ENCODE assay signal across 17 cellular contexts in the genomic region with DNA sequence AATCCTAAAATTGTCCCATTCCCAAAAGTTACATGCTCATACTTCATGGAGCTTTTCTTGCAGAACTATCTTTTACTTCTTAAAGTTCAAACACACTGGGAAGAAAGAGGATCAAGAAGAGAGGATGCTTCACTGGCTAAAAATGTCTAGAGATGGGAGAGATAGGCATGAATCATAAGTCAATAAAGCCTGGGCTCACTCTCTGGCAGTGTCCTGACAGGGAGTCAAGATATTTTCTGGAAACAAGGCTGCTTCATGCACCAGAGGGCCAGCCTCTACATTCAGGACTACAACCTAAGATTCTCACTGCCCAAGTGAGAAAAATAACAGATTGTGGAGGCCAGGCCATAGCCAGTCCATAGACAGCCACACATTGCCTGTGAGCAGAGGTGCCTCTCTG.
DNase-seq lines count a peak whose midpoint lies in the region; TF ChIP-seq lines count a peak whose summit lies in the region.
"Had no signal": no experiment of that assay in that cellular context is flagged by ENCODE, and none has a peak within 500 bp of the region (broad histone marks: within the 10 kb centered on the region; RNA-seq: fewer than 3 reads in every experiment).

No MANE protein-coding gene starts in this region.

- no peak for TF ChIP-seq EP300 in esophagus muscularis mucosa (IDR thresholded peaks at IDR 0.05)

- intact Hi-C loops in esophagus muscularis mucosa (cut with DNase I), result no loop called here

- H3K4me3 ChIP-seq in esophagus muscularis mucosa (no peak overlapping the region), Peyer's patch (no peak overlapping the region)
- H3K4me3 ChIP-seq: transverse colon had no signal

- no peaks in the 10 kb centered on the region for H3K4me1 ChIP-seq in esophagus muscularis mucosa
- H3K4me1 ChIP-seq in Peyer's patch, result no peaks in the 10 kb centered on the region
- H3K4me1 ChIP-seq: transverse colon had no signal

- peak; percentile 36 for DNase-seq in A172 (ENCODE audit: low spot score)
- DNase-seq in HS-5 (ENCODE audit: low read depth), result peak; percentile 18
- DNase-seq in amniotic stem cell (lab: John Stamatoyannopoulos, UW), result peak; percentile 57
- DNase-seq in glomerular visceral epithelial cell (ENCODE audit: extremely low spot score), result peak; percentile 14
- DNase-seq in esophagus muscularis mucosa (ENCODE audit: extremely low spot score), result no peak
- DNase-seq in stimulated activated CD4-positive, alpha-beta T cell treated with anti-CD3 and anti-CD28 coated beads, Interleukin-4, amount 100 ng/mL, for 24 hours, result no peak
- DNase-seq in Peyer's patch, result no peak
- no peak for DNase-seq in substantia nigra (lab: John Stamatoyannopoulos, UW)
- DNase-seq: activated B cell treated with CpG ODN at 0.5 μM for 24 hours; CD8-positive, alpha-beta memory T cell; H7; naive thymus-derived CD4-positive, alpha-beta T cell; NCI-H2227 treated with DMSO at 0.1 percent for 48 hours; posterior cingulate gyrus; SHP77; small intestine; transverse colon had no signal

- no peak overlapping the region for H3K27ac ChIP-seq in esophagus muscularis mucosa (replicated peaks in 1 of 4)
- H3K27ac ChIP-seq in Peyer's patch, result no peak overlapping the region
- no peak overlapping the region for H3K27ac ChIP-seq in substantia nigra (ENCODE audit: low read depth, low read length, poor library complexity, severe bottlenecking)
- H3K27ac ChIP-seq: transverse colon had no signal

- no peaks in the 10 kb centered on the region for H3K36me3 ChIP-seq in esophagus muscularis mucosa
- H3K36me3 ChIP-seq in Peyer's patch, result no peaks in the 10 kb centered on the region
- H3K36me3 ChIP-seq: transverse colon had no signal

- H3K27me3 ChIP-seq in esophagus muscularis mucosa, result no peaks in the 10 kb centered on the region
- H3K27me3 ChIP-seq in Peyer's patch, result no peaks in the 10 kb centered on the region
- H3K27me3 ChIP-seq: transverse colon had no signal

- no peak for TF ChIP-seq CTCF in esophagus muscularis mucosa (IDR thresholded peaks at IDR 0.05)
- TF ChIP-seq CTCF in Peyer's patch (IDR thresholded peaks at IDR 0.05), result no peak

- no peaks in the 10 kb centered on the region for H3K9me3 ChIP-seq in esophagus muscularis mucosa
- H3K9me3 ChIP-seq in Peyer's patch, result no peaks in the 10 kb centered on the region
- H3K9me3 ChIP-seq: transverse colon had no signal

- TF ChIP-seq POLR2A in esophagus muscularis mucosa (IDR thresholded peaks at IDR 0.05; ENCODE audit: low read depth) (no peak), Peyer's patch (IDR thresholded peaks at IDR 0.05) (no peak)

Comparison
In these comparisons a context has a peak if more than half of its experiments do, and no peak if none do; other contexts are left out.
1. DNase-seq: peak in A172 (single experiment), HS-5 (single experiment), amniotic stem cell (single experiment) and glomerular visceral epithelial cell (single experiment); none in esophagus muscularis mucosa (single experiment), stimulated activated CD4-positive, alpha-beta T cell treated with anti-CD3 and anti-CD28 coated beads, Interleukin-4, amount 100 ng/mL, for 24 hours (single experiment), Peyer's patch (0 of 3) and substantia nigra (0 of 49).